In the genomic region with DNA sequence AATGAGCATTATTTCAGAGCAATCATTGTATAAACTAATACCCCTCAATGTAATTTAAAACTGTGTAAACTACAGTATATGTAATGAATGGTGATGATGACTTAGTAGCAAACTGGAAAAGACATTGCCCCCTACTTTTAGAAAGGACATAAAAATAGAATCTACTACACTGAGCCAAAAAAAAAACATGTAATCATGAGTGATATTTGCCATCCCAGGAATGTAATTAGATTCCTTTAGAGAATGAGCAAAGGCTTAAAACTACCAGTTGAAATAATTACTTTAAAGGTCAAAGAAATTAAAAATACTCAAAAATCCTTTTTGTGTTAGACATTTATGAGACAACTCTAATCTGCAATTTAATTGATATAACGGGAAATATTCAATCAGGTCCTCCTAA, we compare ENCODE assay signal across 17 cellular contexts.
DNase-seq lines count a peak whose midpoint lies in the region; ATAC-seq and TF ChIP-seq lines count a peak whose summit lies in the region.
"Had no signal": no experiment of that assay in that cellular context is flagged by ENCODE, and none has a peak within 500 bp of the region (broad histone marks: within the 10 kb centered on the region; RNA-seq: fewer than 3 reads in every experiment).

No MANE protein-coding gene starts in this region.

- H3K36me3 Mint-ChIP-seq in HFFc6 (ENCODE audit: low read depth) (no peaks in the 10 kb centered on the region), osteocyte (ENCODE audit: unreplicated experiment) (no peaks in the 10 kb centered on the region)
- H3K36me3 Mint-ChIP-seq: IgD-negative memory B cell had no signal

- H3K4me1 ChIP-seq in adipocyte (ENCODE audit: control insufficient read depth, insufficient read depth, low read length) (peaks cover 29% of the 10 kb centered on the region), mesenchymal stem cell (ENCODE audit: control insufficient read depth, insufficient read depth, low read depth, low read length) (peaks cover 2% of the 10 kb centered on the region), esophagus muscularis mucosa (peaks cover 0 to 18% (median 13%) of the 10 kb centered on the region in 4 donors)

- intact Hi-C loops in esophagus muscularis mucosa (cut with DNase I), result no loop called here

- TF ChIP-seq CTCF in HFFc6 (IDR thresholded peaks at IDR 0.05), result no peak
- no peak for TF ChIP-seq CTCF in osteocyte (IDR thresholded peaks at IDR 0.05)
- no peak for TF ChIP-seq CTCF in esophagus muscularis mucosa (IDR thresholded peaks at IDR 0.05)

- no peak overlapping the region for H4K8ac ChIP-seq in mesenchymal stem cell (ENCODE audit: low read length)

- H4K91ac ChIP-seq in mesenchymal stem cell (ENCODE audit: low read length), result no peak overlapping the region

- no peak for TF ChIP-seq EP300 in esophagus muscularis mucosa (IDR thresholded peaks at IDR 0.05)

- no peak overlapping the region for H2BK12ac ChIP-seq in mesenchymal stem cell (ENCODE audit: low read length in 2 of 2)

- H3K4ac ChIP-seq in mesenchymal stem cell (ENCODE audit: low read depth in 1 of 2, low read length in 2 of 2), result no peak overlapping the region

- H3K4me1 Mint-ChIP-seq in HFFc6 (ENCODE audit: low read depth) (peaks cover 7% of the 10 kb centered on the region), osteocyte (ENCODE audit: unreplicated experiment) (peaks cover 9% of the 10 kb centered on the region)
- H3K4me1 Mint-ChIP-seq: B cell, IgD-negative memory B cell had no signal

- H3K9me3 ChIP-seq in adipocyte (ENCODE audit: control insufficient read depth, low read length), result no peaks in the 10 kb centered on the region
- H3K9me3 ChIP-seq in mesenchymal stem cell (ENCODE audit: control insufficient read depth, low read length), result no peaks in the 10 kb centered on the region
- no peaks in the 10 kb centered on the region for H3K9me3 ChIP-seq in esophagus muscularis mucosa

- H2BK120ac ChIP-seq in mesenchymal stem cell (ENCODE audit: low read depth, low read length), result no peak overlapping the region

- TF ChIP-seq POLR2A in esophagus muscularis mucosa (IDR thresholded peaks at IDR 0.05; ENCODE audit: low read depth), result no peak

- H3K27me3 ChIP-seq in adipocyte (replicated peaks; ENCODE audit: control insufficient read depth, insufficient read depth, low read length) (no peaks in the 10 kb centered on the region), mesenchymal stem cell (ENCODE audit: control insufficient read depth in 1 of 2, insufficient read depth in 1 of 2, low read length in 2 of 2) (no peaks in the 10 kb centered on the region), esophagus muscularis mucosa (no peaks in the 10 kb centered on the region)

- no peak overlapping the region for H2BK15ac ChIP-seq in mesenchymal stem cell (ENCODE audit: low read depth, poor library complexity, severe bottlenecking)

- no peak for ATAC-seq in GM18858 (IDR thresholded peaks at IDR 0.05; ENCODE audit: unreplicated experiment)
- no peak for ATAC-seq in GM18907 (IDR thresholded peaks at IDR 0.05; ENCODE audit: unreplicated experiment)

- H3K4me3 ChIP-seq in adipocyte (ENCODE audit: low read length) (peak overlapping the region; percentile 29), mesenchymal stem cell (ENCODE audit: insufficient read depth in 1 of 2, low read depth in 1 of 2, low read length in 2 of 2) (no peak overlapping the region), esophagus muscularis mucosa (no peak overlapping the region)

- H3K27me3 Mint-ChIP-seq in HFFc6 (ENCODE audit: insufficient read depth), result no peaks in the 10 kb centered on the region
- H3K27me3 Mint-ChIP-seq in osteocyte (ENCODE audit: unreplicated experiment), result no peaks in the 10 kb centered on the region
- H3K27me3 Mint-ChIP-seq: B cell; CD4-positive, alpha-beta T cell; IgD-negative memory B cell had no signal

- H2BK5ac ChIP-seq in mesenchymal stem cell (ENCODE audit: low read depth, low read length, poor library complexity, severe bottlenecking), result no peak overlapping the region

- H3K4me3 Mint-ChIP-seq in HFFc6 (no peak overlapping the region), osteocyte (ENCODE audit: unreplicated experiment) (no peak overlapping the region)
- H3K4me3 Mint-ChIP-seq: B cell; CD4-positive, alpha-beta T cell; IgD-negative memory B cell had no signal

- no peak overlapping the region for H2AFZ ChIP-seq in mesenchymal stem cell (ENCODE audit: low read depth, low read length)

- no peak overlapping the region for H3K18ac ChIP-seq in mesenchymal stem cell (ENCODE audit: low read depth in 1 of 2, low read length in 2 of 2)

- H3K9ac ChIP-seq in adipocyte (ENCODE audit: low read length), result peak overlapping the region; percentile 70
- H3K9ac ChIP-seq in mesenchymal stem cell (ENCODE audit: low read length), result peak overlapping the region; percentile 28

- H3K79me1 ChIP-seq in mesenchymal stem cell (replicated peaks; ENCODE audit: low read length, poor library complexity, severe bottlenecking), result no peaks in the 10 kb centered on the region

- H3K27ac ChIP-seq in mesenchymal stem cell (ENCODE audit: low read length, poor library complexity, severe bottlenecking) (no peak overlapping the region), esophagus muscularis mucosa (replicated peaks in 1 of 4) (peak overlapping the region in 1 of 4 donors; percentile 29)

- H3K36me3 ChIP-seq in adipocyte (ENCODE audit: control insufficient read depth, insufficient read depth, low read length, severe bottlenecking) (no peaks in the 10 kb centered on the region), mesenchymal stem cell (ENCODE audit: control insufficient read depth in 1 of 2, insufficient read depth in 2 of 2, low read depth in 1 of 2, low read length in 2 of 2) (no peaks in the 10 kb centered on the region), esophagus muscularis mucosa (no peaks in the 10 kb centered on the region)

- H3K27ac Mint-ChIP-seq in HFFc6 (0 out of 2 replicates have a peak overlapping the region, but pooled peaks have one; percentile 2), osteocyte (ENCODE audit: unreplicated experiment) (peak overlapping the region; percentile 9)
- H3K27ac Mint-ChIP-seq: B cell; CD4-positive, alpha-beta T cell; IgD-negative memory B cell had no signal

- DNase-seq in HFFc6 (no peak), adipocyte (ENCODE audit: low read depth) (peak; percentile 29), mesenchymal stem cell (no peak), osteocyte (ENCODE audit: extremely low spot score, unreplicated experiment) (no peak), esophagus muscularis mucosa (ENCODE audit: extremely low spot score) (no peak)
- DNase-seq: CD4-positive, alpha-beta T cell; DND-41; HCEC 1CT; NCI-H1417; NCI-H2029; NCI-H2171 treated with DMSO at 0.1 percent for 48 hours; OCI-M1; RPMI8226 had no signal

- H3K9me3 Mint-ChIP-seq in HFFc6 (no peaks in the 10 kb centered on the region), osteocyte (ENCODE audit: unreplicated experiment) (peaks cover 19% of the 10 kb centered on the region)

- H2AK5ac ChIP-seq in mesenchymal stem cell (ENCODE audit: low read length, severe bottlenecking), result no peak overlapping the region

- no peak overlapping the region for H3K4me2 ChIP-seq in mesenchymal stem cell (ENCODE audit: low read length, poor library complexity, severe bottlenecking)

- no peak overlapping the region for H3K14ac ChIP-seq in mesenchymal stem cell (ENCODE audit: low read length in 2 of 2)

- whole genome bisulfite sequencing in mesenchymal stem cell, result 92% methylated on average over 1 of the region's 1 CpG
- WGBS in esophagus muscularis mucosa, result 22% methylated on average over 1 of the region's 1 CpG

- no peak overlapping the region for H3K23ac ChIP-seq in mesenchymal stem cell (ENCODE audit: low read length in 2 of 2)
